In genomic region chr14:99716091-99716849, GRCh38 we compare ENCODE assay signal across 20 cellular contexts. TPM values are rescaled to one million over a fixed set of nuclear protein-coding genes. Genes with fewer than 3 reads are reported as not detected.
DNase-seq lines count a peak whose midpoint lies in the region; ATAC-seq and TF ChIP-seq lines count a peak whose summit lies in the region.
"Had no signal": no experiment of that assay in that cellular context is flagged by ENCODE, and none has a peak within 500 bp of the region (broad histone marks: within the 10 kb centered on the region; RNA-seq: fewer than 3 reads in every experiment).

No MANE protein-coding gene starts in this region.

- H3K36me3 ChIP-seq in RWPE2 (ENCODE audit: low read depth): no peaks in the 10 kb centered on the region

- peaks cover 12% of the 10 kb centered on the region for H3K27me3 Mint-ChIP-seq in T-helper 2 cell treated with Interferon-gamma antibody and Interleukin-4, amounts not matched to agents 5 μg/mL and 100 μg/mL, for 36 hours (ENCODE audit: low read depth)
- peaks cover 10% of the 10 kb centered on the region for H3K27me3 Mint-ChIP-seq in osteocyte (ENCODE audit: unreplicated experiment)

- H3K27ac Mint-ChIP-seq in T-helper 2 cell treated with Interferon-gamma antibody and Interleukin-4, amounts not matched to agents 5 μg/mL and 100 μg/mL, for 36 hours: no peak overlapping the region
- H3K27ac Mint-ChIP-seq in osteocyte (ENCODE audit: unreplicated experiment): no peak overlapping the region
- H3K27ac Mint-ChIP-seq: CD14-positive monocyte, GM23338 had no signal

- H3K9me3 Mint-ChIP-seq in T-helper 2 cell treated with Interferon-gamma antibody and Interleukin-4, amounts not matched to agents 5 μg/mL and 100 μg/mL, for 36 hours: no peaks in the 10 kb centered on the region
- peaks cover 11% of the 10 kb centered on the region for H3K9me3 Mint-ChIP-seq in osteocyte (ENCODE audit: unreplicated experiment)

- ATAC-seq in RWPE2 (ENCODE audit: low read depth): 0 out of 3 replicates have a peak, but pooled peaks have one; percentile 25
- ATAC-seq: GM23338, SK-N-SH treated with all-trans-retinoic acid at 6 μM for 48 hours had no signal

- DNase-seq in T-helper 2 cell treated with Interferon-gamma antibody and Interleukin-4, amounts not matched to agents 5 μg/mL and 100 μg/mL, for 36 hours (ENCODE audit: low spot score): peak; percentile 1
- DNase-seq in T-helper 2 cell (no peak), Daoy (ENCODE audit: low read depth) (peak; percentile 13), RWPE2 (ENCODE audit: low spot score) (no peak), osteocyte (ENCODE audit: extremely low spot score, unreplicated experiment) (peak; percentile 74), EL (no peak), activated gamma-delta T cell (lab: John Stamatoyannopoulos, UW) (no peak), NCI-H748 treated with DMSO at 0.1 percent for 48 hours (lab: John Stamatoyannopoulos, UW) (no peak)
- DNase-seq: COR-L47, GDM1, MM.1S, NCI-H1105, NCI-H187, NCI-H69, PC-9, SHP77 had no signal

- no peaks in the 10 kb centered on the region for H3K9me3 ChIP-seq in RWPE2 (ENCODE audit: severe bottlenecking)

- no peak overlapping the region for H3K4me3 ChIP-seq in RWPE2 (ENCODE audit: severe bottlenecking)
- H3K4me3 ChIP-seq: GM23338, PC-9 had no signal

- H3K4me1 Mint-ChIP-seq in T-helper 2 cell treated with Interferon-gamma antibody and Interleukin-4, amounts not matched to agents 5 μg/mL and 100 μg/mL, for 36 hours (ENCODE audit: low read depth): no peaks in the 10 kb centered on the region
- peaks cover 8% of the 10 kb centered on the region for H3K4me1 Mint-ChIP-seq in osteocyte (ENCODE audit: unreplicated experiment)
- H3K4me1 Mint-ChIP-seq: CD14-positive monocyte had no signal

- no peaks in the 10 kb centered on the region for H3K36me3 Mint-ChIP-seq in T-helper 2 cell treated with Interferon-gamma antibody and Interleukin-4, amounts not matched to agents 5 μg/mL and 100 μg/mL, for 36 hours (ENCODE audit: low read depth)
- peaks cover 2% of the 10 kb centered on the region for H3K36me3 Mint-ChIP-seq in osteocyte (ENCODE audit: unreplicated experiment)
- H3K36me3 Mint-ChIP-seq: CD14-positive monocyte had no signal

- peaks cover 10% of the 10 kb centered on the region for H3K27me3 ChIP-seq in RWPE2 (ENCODE audit: insufficient read depth, poor library complexity, severe bottlenecking)

- H3K4me1 ChIP-seq in RWPE2 (ENCODE audit: insufficient read depth, poor library complexity, severe bottlenecking): no peaks in the 10 kb centered on the region

- H3K27ac ChIP-seq in RWPE2 (ENCODE audit: poor library complexity, severe bottlenecking): no peak overlapping the region
- H3K27ac ChIP-seq: 22Rv1, PC-9 had no signal

- no peak overlapping the region for H3K4me3 Mint-ChIP-seq in T-helper 2 cell treated with Interferon-gamma antibody and Interleukin-4, amounts not matched to agents 5 μg/mL and 100 μg/mL, for 36 hours
- no peak overlapping the region for H3K4me3 Mint-ChIP-seq in osteocyte (ENCODE audit: unreplicated experiment)
- H3K4me3 Mint-ChIP-seq: CD14-positive monocyte, GM23338 had no signal

- TF ChIP-seq CTCF in RWPE2 (IDR thresholded peaks at IDR 0.05; ENCODE audit: poor library complexity, severe bottlenecking) (no peak), osteocyte (IDR thresholded peaks at IDR 0.05) (no peak)

RNA-seq across cellular contexts. Expression of gene CYP46A1, which starts 32.2 kb away (rescaled TPM):
- 0.06 and 0.15 TPM in 2 replicates for total RNA-seq in Daoy (2014; rRNA removed; shearing (Covaris generic))
- 1.3 and 1.8 TPM in 2 replicates for total RNA-seq in osteocyte
- total RNA-seq: PC-9 had no signal

Comparison
In these comparisons a context has a peak if more than half of its experiments do, and no peak if none do; other contexts are left out.
1. DNase-seq: peak in T-helper 2 cell treated with Interferon-gamma antibody and Interleukin-4, amounts not matched to agents 5 μg/mL and 100 μg/mL, for 36 hours (single experiment), Daoy (single experiment) and osteocyte (single experiment); none in T-helper 2 cell (0 of 5), RWPE2 (single experiment), EL (single experiment), activated gamma-delta T cell (single experiment) and NCI-H748 treated with DMSO at 0.1 percent for 48 hours (single experiment).